24 cellular contexts compared by ENCODE assay signal in genomic region chr16:16864536-16864935, GRCh38.
A peak's percentile ranks its signal among the peaks of the same experiment; 100 is the strongest.
DNase-seq lines count a peak whose midpoint lies in the region; ATAC-seq, FAIRE-seq and TF ChIP-seq lines count a peak whose summit lies in the region.
"Had no signal": no experiment of that assay in that cellular context is flagged by ENCODE, and none has a peak within 500 bp of the region (broad histone marks: within the 10 kb centered on the region; RNA-seq: fewer than 3 reads in every experiment).

No MANE protein-coding gene starts in this region.

- no peaks in the 10 kb centered on the region for H3K23me2 ChIP-seq in H1 (ENCODE audit: low read depth, low read length)

- WGBS in H1 (ENCODE audit: extremely low coverage in 1 of 2, insufficient coverage in 1 of 2, insufficient read length in 1 of 2, insufficient replicate concordance in 2 of 2, low coverage in 1 of 2, low lambda C conversion rate in 2 of 2, missing lambda C conversion rate in 1 of 2), 2 experiments: 87% methylated on average over 3 of the region's 4 CpGs; no CpG with 5 or more reads in 1 of the 2 experiments
- WGBS in neuronal stem cell (ENCODE audit: extremely low coverage in 2 of 2, insufficient read length in 2 of 2, insufficient replicate concordance in 1 of 2), 2 donors: no CpG with 5 or more reads among the region's 4 CpGs

- no peaks in the 10 kb centered on the region for H4K20me1 ChIP-seq in H1 (replicated peaks in 1 of 2; ENCODE audit: control insufficient read depth in 1 of 2, insufficient read depth in 2 of 2, low read length in 2 of 2)
- H4K20me1 ChIP-seq: BLaER1 treated with 17β-estradiol and CSF1 and Interleukin-3, amounts not matched to agents 10 nM and 100 nM had no signal

- no peak for TF ChIP-seq POLR2A in H1 (IDR thresholded peaks at IDR 0.05; ENCODE audit: control extremely low read depth in 1 of 2, low read depth in 2 of 2, low read length in 2 of 2)

- TF ChIP-seq CTCF in H1 (IDR thresholded peaks at IDR 0.05; ENCODE audit: control extremely low read depth in 1 of 3, insufficient read depth in 1 of 3, low read depth in 1 of 3, low read length in 3 of 3) (no peak), cardiac muscle cell (IDR thresholded peaks at IDR 0.05; ENCODE audit: low read depth, low read length) (no peak)

- CTCF ChIA-PET in H1 (lab: Charles Lee; ENCODE audit: partially characterized antibody): interaction anchor here (0.5 to 1.5 kb wide), 4 partner anchors 17 to 715 kb away, joined by 3 to 6 read pairs (median 4); no protein-coding TSS in a partner anchor

- H3K79me1 ChIP-seq in H1 (ENCODE audit: low read depth, low read length): no peaks in the 10 kb centered on the region
- H3K79me1 ChIP-seq in neuronal stem cell (ENCODE audit: low read depth, low read length): no peaks in the 10 kb centered on the region

- no peak overlapping the region for H4K5ac ChIP-seq in H1 (ENCODE audit: insufficient read length, low read depth, low read length)

- H3K56ac ChIP-seq in H1 (replicated peaks; ENCODE audit: insufficient read length, low read depth, low read length): no peak overlapping the region

- H2BK20ac ChIP-seq in H1 (ENCODE audit: low read length): no peak overlapping the region

- H3K18ac ChIP-seq in H1 (ENCODE audit: extremely low read depth, low read length) (no peak overlapping the region), neuronal stem cell (ENCODE audit: low read length) (no peak overlapping the region)

- H2BK15ac ChIP-seq in H1 (ENCODE audit: low read length) (0 out of 2 replicates have a peak overlapping the region, but pooled peaks have one; percentile 88), neuronal stem cell (ENCODE audit: low read length) (peak overlapping the region; percentile 50)

- no peak overlapping the region for H2BK5ac ChIP-seq in H1 (ENCODE audit: low read depth, low read length)
- H2BK5ac ChIP-seq in neuronal stem cell (ENCODE audit: low read length): no peak overlapping the region

- H2AFZ ChIP-seq in H1 (ENCODE audit: low read length): 0 out of 2 replicates have a peak overlapping the region, but pooled peaks have one; percentile 5
- no peak overlapping the region for H2AFZ ChIP-seq in neuronal stem cell (ENCODE audit: low read length)

- peaks cover 2 to 13% (median 7%) of the 10 kb centered on the region in 4 experiments; a peak in 6 of 7 replicates for H3K4me1 ChIP-seq in H1 (replicated peaks in 1 of 4; ENCODE audit: control insufficient read depth in 3 of 4, insufficient read depth in 4 of 4, low read length in 3 of 4)
- peaks cover 36% of the 10 kb centered on the region for H3K4me1 ChIP-seq in cardiac muscle cell (ENCODE audit: low read depth)
- H3K4me1 ChIP-seq in neuronal stem cell (ENCODE audit: control insufficient read depth in 2 of 2, insufficient read depth in 1 of 2, low read depth in 1 of 2, low read length in 2 of 2): peaks cover 0 to 12% of the 10 kb centered on the region in 2 donors
- H3K4me1 ChIP-seq: BE2C; BLaER1 treated with 17β-estradiol and CSF1 and Interleukin-3, amounts not matched to agents 10 nM and 100 nM had no signal

- no peaks in the 10 kb centered on the region for H3K36me3 ChIP-seq in H1 (ENCODE audit: control insufficient read depth in 2 of 4, insufficient read depth in 4 of 4, low read length in 3 of 4)
- no peaks in the 10 kb centered on the region for H3K36me3 ChIP-seq in cardiac muscle cell
- H3K36me3 ChIP-seq in neuronal stem cell (replicated peaks in 1 of 2; ENCODE audit: control insufficient read depth in 2 of 2, insufficient read depth in 2 of 2, low read length in 2 of 2): no peaks in the 10 kb centered on the region
- H3K36me3 ChIP-seq: BE2C; BLaER1 treated with 17β-estradiol and CSF1 and Interleukin-3, amounts not matched to agents 10 nM and 100 nM had no signal

- no peaks in the 10 kb centered on the region for H3K79me2 ChIP-seq in H1 (ENCODE audit: control insufficient read depth in 1 of 2, insufficient read depth in 2 of 2, low read length in 2 of 2)

- no peak for DNase-seq in H1 (ENCODE audit: low read depth in 1 of 2, low spot score in 2 of 2)
- DNase-seq in cardiac muscle cell (ENCODE audit: low read depth in 1 of 2, low spot score in 1 of 2): no peak
- no peak for DNase-seq in left ventricle myocardium superior
- DNase-seq in neuronal stem cell (ENCODE audit: low spot score): no peak
- no peak for DNase-seq in stimulated activated CD4-positive, alpha-beta T cell treated with anti-CD3 and anti-CD28 coated beads, Interleukin-4, amount 100 ng/mL, for 4 hours
- no peak for DNase-seq in globus pallidus (ENCODE audit: low spot score)
- DNase-seq: 8988T; ACHN; AML-193; BE2C; CD4-positive, alpha-beta T cell; CD8-positive, alpha-beta memory T cell; DMS 273 treated with DMSO at 0.1 percent for 48 hours; DMS79; EL; GDM1; GOT3; H7; HCEC 1CT had no signal

- H3K14ac ChIP-seq in H1 (ENCODE audit: insufficient read length) (no peak overlapping the region), neuronal stem cell (ENCODE audit: low read length) (no peak overlapping the region)

- H2BK120ac ChIP-seq in H1 (replicated peaks; ENCODE audit: low read depth, low read length): no peak overlapping the region
- H2BK120ac ChIP-seq in neuronal stem cell (ENCODE audit: low read depth, low read length): no peak overlapping the region

- intact Hi-C loops in left ventricle myocardium superior (cut with micrococcal nuclease): no loop called here

- no peak overlapping the region for H3K27ac ChIP-seq in H1 (ENCODE audit: low read depth, low read length)
- H3K27ac ChIP-seq in cardiac muscle cell: peak overlapping the region; percentile 12
- H3K27ac ChIP-seq in neuronal stem cell (replicated peaks; ENCODE audit: low read length): no peak overlapping the region
- H3K27ac ChIP-seq: BLaER1 treated with 17β-estradiol and CSF1 and Interleukin-3, amounts not matched to agents 10 nM and 100 nM had no signal

- H3K9ac ChIP-seq in H1 (replicated peaks in 1 of 4; ENCODE audit: extremely low read depth in 1 of 4, low read depth in 3 of 4, low read length in 3 of 4) (no peak overlapping the region), neuronal stem cell (ENCODE audit: low read depth, low read length, poor library complexity) (no peak overlapping the region)
- H3K9ac ChIP-seq: BLaER1 treated with 17β-estradiol and CSF1 and Interleukin-3, amounts not matched to agents 10 nM and 100 nM had no signal

- H3K4me2 ChIP-seq in H1 (ENCODE audit: insufficient read depth in 1 of 2, low read depth in 2 of 2, low read length in 2 of 2) (no peak overlapping the region), neuronal stem cell (ENCODE audit: insufficient read depth, low read length, poor library complexity, severe bottlenecking) (no peak overlapping the region)
- H3K4me2 ChIP-seq: A549; BLaER1 treated with 17β-estradiol and CSF1 and Interleukin-3, amounts not matched to agents 10 nM and 100 nM had no signal

- FAIRE-seq in H1 (lab: Jason Lieb, UNC): no peak
- FAIRE-seq: A549, D721Med, GM12878 had no signal

- H3K4me3 ChIP-seq in H1 (ENCODE audit: extremely low read depth in 1 of 4, insufficient read depth in 2 of 4, low read depth in 3 of 4, low read length in 4 of 4) (no peak overlapping the region), cardiac muscle cell (no peak overlapping the region), neuronal stem cell (ENCODE audit: low read length in 2 of 2) (no peak overlapping the region)
- H3K4me3 ChIP-seq: A549; BLaER1 treated with 17β-estradiol and CSF1 and Interleukin-3, amounts not matched to agents 10 nM and 100 nM; GM12878 had no signal

- H4K91ac ChIP-seq in H1 (replicated peaks; ENCODE audit: insufficient read length, low read length) (no peak overlapping the region), neuronal stem cell (ENCODE audit: low read depth, low read length, poor library complexity) (no peak overlapping the region)

- H4K8ac ChIP-seq in H1 (ENCODE audit: extremely low read depth, insufficient read depth, low read length) (no peak overlapping the region), neuronal stem cell (ENCODE audit: low read depth, low read length) (no peak overlapping the region)

- TF ChIP-seq EP300 in H1 (IDR thresholded peaks at IDR 0.05; ENCODE audit: borderline replicate concordance in 1 of 2, low read depth in 2 of 2, low read length in 2 of 2): no peak

- H3K9me3 ChIP-seq in H1 (ENCODE audit: insufficient read depth in 2 of 2, low read depth in 1 of 2, low read length in 1 of 2) (no peaks in the 10 kb centered on the region), cardiac muscle cell (ENCODE audit: low read depth) (no peaks in the 10 kb centered on the region), neuronal stem cell (replicated peaks in 1 of 2; ENCODE audit: control insufficient read depth in 2 of 2, insufficient read depth in 1 of 2, low read depth in 1 of 2, low read length in 2 of 2) (no peaks in the 10 kb centered on the region)
- H3K9me3 ChIP-seq: A549; BE2C; BLaER1 treated with 17β-estradiol and CSF1 and Interleukin-3, amounts not matched to agents 10 nM and 100 nM had no signal

- H3K27me3 ChIP-seq in H1 (replicated peaks in 1 of 4; ENCODE audit: control insufficient read depth in 3 of 4, extremely low read depth in 1 of 4, insufficient read depth in 3 of 4, low read length in 3 of 4): no peaks in the 10 kb centered on the region
- H3K27me3 ChIP-seq in cardiac muscle cell: no peaks in the 10 kb centered on the region
- no peaks in the 10 kb centered on the region for H3K27me3 ChIP-seq in neuronal stem cell (ENCODE audit: control insufficient read depth in 3 of 3, insufficient read depth in 3 of 3, low read depth in 1 of 3, low read length in 3 of 3)
- H3K27me3 ChIP-seq: BLaER1 treated with 17β-estradiol and CSF1 and Interleukin-3, amounts not matched to agents 10 nM and 100 nM had no signal

- ATAC-seq in left ventricle myocardium superior: peak; percentile 58
- ATAC-seq in GM19397 (IDR thresholded peaks at IDR 0.05; ENCODE audit: unreplicated experiment): no peak
- ATAC-seq: A549, GM12878 had no signal

- H2AK5ac ChIP-seq in H1 (ENCODE audit: low read depth, low read length) (no peak overlapping the region), neuronal stem cell (ENCODE audit: low read depth, low read length) (no peak overlapping the region)

- H3K23ac ChIP-seq in H1 (ENCODE audit: insufficient read length) (no peak overlapping the region), neuronal stem cell (ENCODE audit: low read depth, low read length, poor library complexity) (no peak overlapping the region)

- TF ChIP-seq RAD21 in H1 (IDR thresholded peaks at IDR 0.05 in 1 of 2, conservative IDR thresholded peaks at IDR 0.05 in 1 of 2; ENCODE audit: low read depth in 2 of 2, low read length in 2 of 2): no peak

- POLR2A ChIA-PET in H1 (lab: Charles Lee; ENCODE audit: partially characterized antibody): no interaction called here

- H2BK12ac ChIP-seq in H1 (ENCODE audit: low read depth, low read length) (0 out of 2 replicates have a peak overlapping the region, but pooled peaks have one; percentile 41), neuronal stem cell (ENCODE audit: low read length) (no peak overlapping the region)

- H3K4ac ChIP-seq in H1 (replicated peaks; ENCODE audit: insufficient read length, low read depth, low read length): no peak overlapping the region
- H3K4ac ChIP-seq in neuronal stem cell (ENCODE audit: low read length): no peak overlapping the region

TF ChIP-seq in H1, 55 proteins besides CTCF, POLR2A, EP300 and RAD21 (continues in another document):
- no peak for TF ChIP-seq RFX5 (IDR thresholded peaks at IDR 0.05; ENCODE audit: borderline replicate concordance, low read depth, low read length)
- TF ChIP-seq CTBP2 (IDR thresholded peaks at IDR 0.05; ENCODE audit: borderline replicate concordance, insufficient read depth, insufficient read length, low read length): no peak
